Comparison of ENCODE assay signal across 20 cellular contexts in the genomic region with DNA sequence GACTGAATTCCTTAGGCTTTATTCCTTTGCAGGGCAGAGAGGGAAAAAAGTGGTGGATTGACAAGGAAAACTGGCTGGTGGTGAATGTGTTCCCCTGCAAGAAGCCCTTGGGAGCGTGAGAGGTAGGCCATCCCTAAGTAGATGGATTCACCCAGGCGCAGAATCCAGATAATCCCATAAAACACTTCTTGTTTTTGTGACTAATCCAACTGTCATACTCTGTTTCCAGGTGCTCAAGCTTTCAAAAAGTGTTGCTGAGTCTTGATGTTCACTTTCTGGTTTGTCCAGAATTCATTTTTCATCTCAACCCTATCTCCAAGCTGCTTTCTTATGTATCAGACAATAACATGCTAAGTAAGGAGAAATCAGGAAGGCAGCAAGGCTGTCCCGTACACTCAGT.
"Had no signal": no experiment of that assay in that cellular context is flagged by ENCODE, and none has a peak within 500 bp of the region (broad histone marks: within the 10 kb centered on the region; RNA-seq: fewer than 3 reads in every experiment).

No MANE protein-coding gene starts in this region.

- H3K4me3 ChIP-seq: gastroesophageal sphincter, heart left ventricle, hepatocyte, left lung, pancreas, right lobe of liver, suprapubic skin, transverse colon had no signal

- H3K4me1 ChIP-seq: gastroesophageal sphincter, heart left ventricle, left lung, pancreas, right lobe of liver, suprapubic skin, transverse colon had no signal

- H3K27ac ChIP-seq: gastroesophageal sphincter, heart left ventricle, hepatocyte, left lung, neutrophil, pancreas, right lobe of liver, suprapubic skin, transverse colon had no signal

- DNase-seq: cerebellar nuclear complex; cortex of kidney; effector memory CD8-positive, alpha-beta T cell; foreskin fibroblast; heart left ventricle; kidney; left lung; naive thymus-derived CD8-positive, alpha-beta T cell; nephron progenitor cell; pancreas; right lobe of liver; small intestine; stimulated activated CD4-positive, alpha-beta T cell treated with anti-CD3 and anti-CD28 coated beads, Interleukin-2, amount 100 ng/mL, for 48 hours; stimulated activated naive B cell treated with anti-CD40 and anti-IgM and Interleukin-4, amounts not matched to agents 10 μg/mL and 1 μg/mL and 100 μg/mL, for 72 hours; stimulated activated naive CD8-positive, alpha-beta T cell treated with anti-CD3 and anti-CD28 coated beads, Interleukin-15, amount 100 ng/mL, for 72 hours; transverse colon had no signal

- ATAC-seq: effector memory CD8-positive, alpha-beta T cell; gastroesophageal sphincter; heart left ventricle; naive thymus-derived CD8-positive, alpha-beta T cell; pancreas; right lobe of liver; stimulated activated naive B cell treated with anti-CD40 and anti-IgM and Interleukin-4, amounts not matched to agents 10 μg/mL and 1 μg/mL and 100 μg/mL, for 72 hours; stimulated activated naive CD8-positive, alpha-beta T cell treated with anti-CD3 and anti-CD28 coated beads, Interleukin-15, amount 100 ng/mL, for 72 hours had no signal

- H3K9me3 ChIP-seq: gastroesophageal sphincter, heart left ventricle, left lung, neutrophil, pancreas, right lobe of liver, suprapubic skin, transverse colon had no signal

- H3K36me3 ChIP-seq: gastroesophageal sphincter, heart left ventricle, left lung, neutrophil, pancreas, right lobe of liver, suprapubic skin, transverse colon had no signal
